Comparison of ENCODE assay signal across 11 cellular contexts in the genomic region with DNA sequence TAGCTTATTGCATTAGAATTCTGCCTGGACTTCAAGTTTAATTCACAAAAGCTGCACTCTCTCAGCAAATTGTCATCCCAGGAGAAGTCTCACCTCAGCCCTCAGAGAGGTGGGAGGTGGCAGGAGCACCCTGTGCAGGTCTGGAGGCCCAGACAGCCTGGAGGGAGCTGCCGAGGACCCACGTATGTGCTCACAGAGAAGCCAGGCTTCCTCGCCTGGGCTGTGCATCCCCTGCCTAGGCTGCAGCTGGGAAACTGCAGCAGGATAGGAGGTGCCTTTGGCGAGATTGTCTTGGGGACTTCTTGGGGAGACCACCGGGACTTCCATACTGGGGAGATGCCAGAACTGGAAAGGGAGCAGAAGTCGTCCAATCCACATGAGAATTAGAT. TPM values are rescaled to one million over a fixed set of nuclear protein-coding genes. Genes with fewer than 3 reads are reported as not detected.
DNase-seq lines count a peak whose midpoint lies in the region; ATAC-seq, FAIRE-seq and TF ChIP-seq lines count a peak whose summit lies in the region.
"Had no signal": no experiment of that assay in that cellular context is flagged by ENCODE, and none has a peak within 500 bp of the region (broad histone marks: within the 10 kb centered on the region; RNA-seq: fewer than 3 reads in every experiment).

No MANE protein-coding gene starts in this region.

- peak overlapping the region; percentile 82 for H3K4me2 ChIP-seq in A549

- H3K9me3 ChIP-seq in A549 = no peaks in the 10 kb centered on the region
- no peaks in the 10 kb centered on the region for H3K9me3 ChIP-seq in CD4-positive, alpha-beta memory T cell (ENCODE audit: control insufficient read depth in 1 of 2, low read length in 2 of 2)
- no peaks in the 10 kb centered on the region for H3K9me3 ChIP-seq in iPS-20b (ENCODE audit: insufficient read depth, low read depth, low read length)
- no peaks in the 10 kb centered on the region for H3K9me3 ChIP-seq in tibial artery

- no peak for TF ChIP-seq RAD21 in A549 (conservative IDR thresholded peaks at IDR 0.05 in 1 of 2, IDR thresholded peaks at IDR 0.05 in 1 of 2)

- DNase-seq in A549 (ENCODE audit: low read depth in 1 of 2, low spot score in 1 of 2) = no peak
- DNase-seq in CD4-positive, alpha-beta memory T cell = no peak
- DNase-seq in WTC11 (ENCODE audit: low spot score) = no peak
- DNase-seq in pons (ENCODE audit: low spot score) = no peak
- no peak for DNase-seq in tibial artery
- no peak for DNase-seq in NCI-H446 treated with DMSO at 0.1 percent for 48 hours (lab: John Stamatoyannopoulos, UW)
- DNase-seq: NCI-H2107, T-helper 9 cell had no signal

- H3K4me1 Mint-ChIP-seq in CD4-positive, alpha-beta memory T cell = peaks cover 10 to 27% (median 15%) of the 10 kb centered on the region in 4 donors
- H3K4me1 Mint-ChIP-seq in WTC11 = peaks cover 35% of the 10 kb centered on the region

- peak overlapping the region in 6 of 7 donors; percentile 29 to 92 (median 72) for H3K27ac Mint-ChIP-seq in CD4-positive, alpha-beta memory T cell
- H3K27ac Mint-ChIP-seq in WTC11 = peak overlapping the region; percentile 21

- H3K27me3 ChIP-seq in CD4-positive, alpha-beta memory T cell (ENCODE audit: insufficient read depth, low read length) = no peaks in the 10 kb centered on the region
- peaks cover 44% of the 10 kb centered on the region for H3K27me3 ChIP-seq in iPS-20b (ENCODE audit: insufficient read depth, low read length)
- H3K27me3 ChIP-seq in tibial artery = peaks cover 0 to 28% of the 10 kb centered on the region in 2 donors

- ATAC-seq in A549 (no peak), WTC11 (no peak), HG03354 (IDR thresholded peaks at IDR 0.05; ENCODE audit: poor library complexity, severe bottlenecking, unreplicated experiment) (no peak)

- H3K27me3 Mint-ChIP-seq in CD4-positive, alpha-beta memory T cell = no peaks in the 10 kb centered on the region
- peaks cover 26% of the 10 kb centered on the region for H3K27me3 Mint-ChIP-seq in WTC11 (ENCODE audit: low read depth)

- TF ChIP-seq CTCF in A549 (IDR thresholded peaks at IDR 0.05) = no peak
- no peak for TF ChIP-seq CTCF in WTC11 (IDR thresholded peaks at IDR 0.05)
- TF ChIP-seq CTCF in tibial artery (IDR thresholded peaks at IDR 0.05) = no peak

- peaks cover 0 to 3% (median 0%) of the 10 kb centered on the region in 8 donors for H3K9me3 Mint-ChIP-seq in CD4-positive, alpha-beta memory T cell
- H3K9me3 Mint-ChIP-seq in WTC11 = no peaks in the 10 kb centered on the region

- peak overlapping the region; percentile 92 to 93; a peak in 4 of 6 replicates for H3K27ac ChIP-seq in A549
- H3K27ac ChIP-seq in CD4-positive, alpha-beta memory T cell (ENCODE audit: low read depth, low read length) = no peak overlapping the region
- no peak overlapping the region for H3K27ac ChIP-seq in iPS-20b (ENCODE audit: low read length)
- no peak overlapping the region for H3K27ac ChIP-seq in tibial artery

- H3K36me3 Mint-ChIP-seq in CD4-positive, alpha-beta memory T cell = no peaks in the 10 kb centered on the region
- no peaks in the 10 kb centered on the region for H3K36me3 Mint-ChIP-seq in WTC11

- TF ChIP-seq EP300 in A549 (IDR thresholded peaks at IDR 0.05) = no peak

- H3K9ac ChIP-seq in iPS-20b (ENCODE audit: low read depth, low read length) = peak overlapping the region; percentile 63; the same call in 1 of the 2 replicates

- H3K4me3 Mint-ChIP-seq in CD4-positive, alpha-beta memory T cell = peak overlapping the region; percentile 63 to 90 (median 86)
- peak overlapping the region; percentile 74 for H3K4me3 Mint-ChIP-seq in WTC11

- WGBS in A549 (ENCODE audit: missing lambda C conversion rate) = 56% methylated on average over 3 of the region's 6 CpGs

- no peak for FAIRE-seq in A549 (lab: Jason Lieb, UNC)

- intact Hi-C loops in CD4-positive, alpha-beta memory T cell (cut with micrococcal nuclease) = loop anchor here (10.0 kb wide), 1 partner anchor 95 kb away; the partner anchor contains the start of gene DHRS4L2
- intact Hi-C loops in tibial artery (cut with DNase I; ENCODE audit: low total_unique reads) = no loop called here

- H3K4me1 ChIP-seq in A549 = peaks cover 15% of the 10 kb centered on the region
- peaks cover 14% of the 10 kb centered on the region for H3K4me1 ChIP-seq in CD4-positive, alpha-beta memory T cell (ENCODE audit: insufficient read depth, low read length)
- peaks cover 14% of the 10 kb centered on the region; the same call in 1 of the 2 replicates for H3K4me1 ChIP-seq in iPS-20b (ENCODE audit: insufficient read depth, low read length)
- peaks cover 0 to 10% (median 7%) of the 10 kb centered on the region in 4 donors for H3K4me1 ChIP-seq in tibial artery

- H3K4me3 ChIP-seq in A549 (no peak overlapping the region), iPS-20b (ENCODE audit: low read length) (peak overlapping the region; percentile 78; the same call in 1 of the 2 replicates), tibial artery (no peak overlapping the region)
- H3K4me3 ChIP-seq in CD4-positive, alpha-beta memory T cell (ENCODE audit: low read length in 2 of 2) = no peak overlapping the region

- POLR2A ChIA-PET in A549 (lab: Yijun Ruan, JAX) = interaction anchor here (1.1 to 2.7 kb wide), 6 partner anchors 9 to 35 kb away, joined by 4 to 16 read pairs (median 6); partner anchors contain the start of genes CPNE6, DCAF11, NRL and PCK2
- POLR2A ChIA-PET in CD4-positive, alpha-beta memory T cell (lab: Charles Lee; ENCODE audit: partially characterized antibody) = interaction anchor here (0.8 to 6.1 kb wide), 18 partner anchors 9 to 213 kb away, joined by 3 to 81 read pairs (median 12); partner anchors contain the start of genes CARMIL3, CPNE6, DCAF11 and EMC9
- POLR2A ChIA-PET in WTC11 (lab: Charles Lee) = interaction anchor here (0.7 to 4.4 kb wide), 6 partner anchors 10 to 34 kb away, joined by 3 to 67 read pairs (median 6); partner anchors contain the start of genes CARMIL3, DCAF11, NRL and PCK2

- no peak for TF ChIP-seq POLR2A in A549 (IDR thresholded peaks at IDR 0.05; ENCODE audit: low read length)

- CTCF ChIA-PET in A549 (lab: Yijun Ruan, JAX) = interaction anchor here (0.7 to 8.4 kb wide), 10 partner anchors 8 to 390 kb away, joined by 3 to 106 read pairs (median 8); partner anchors contain the start of genes CARMIL3, DCAF11, IRF9 and NRL
- CTCF ChIA-PET in CD4-positive, alpha-beta memory T cell (lab: Charles Lee; ENCODE audit: partially characterized antibody) = interaction anchor here (1.0 to 12.1 kb wide), 9 partner anchors 12 to 230 kb away, joined by 4 to 168 read pairs (median 5); partner anchors contain the start of genes IRF9, LTB4R2 and PCK2
- CTCF ChIA-PET in WTC11 (lab: Charles Lee) = interaction anchor here (0.9 to 5.2 kb wide), 15 partner anchors 8 to 162 kb away, joined by 3 to 101 read pairs (median 7); partner anchors contain the start of genes CARMIL3, DCAF11, IRF9 and NRL

- H3K36me3 ChIP-seq in CD4-positive, alpha-beta memory T cell (ENCODE audit: insufficient read depth, low read length) = no peaks in the 10 kb centered on the region
- H3K36me3 ChIP-seq in iPS-20b (ENCODE audit: insufficient read depth, low read depth, low read length) (no peaks in the 10 kb centered on the region), tibial artery (no peaks in the 10 kb centered on the region)

RNA-seq across cellular contexts. Expression of gene CPNE6, which starts 8.8 kb away (rescaled TPM):
- not detected in 2 replicates for polyA plus RNA-seq in A549 (2011; rRNA removed)
- 0.01 TPM in 1 of 2 replicates, not detected in the other for polyA plus RNA-seq in A549 (2012; cell fraction: cytosol; rRNA removed)
- 0.04 TPM in 1 of 2 replicates, not detected in the other for polyA plus RNA-seq in A549 (2012; cell fraction: nucleus; rRNA removed)
- not detected in 3 replicates for polyA plus RNA-seq in A549 (2017; fragmentation: RNase III; extraction: RNeasy Plus Mini Kit Qiagen cat#74134 plus additional on column Dnase treatment)
- polyA minus RNA-seq in A549 (2011; rRNA and poly(A)+ RNA removed) = not detected in 2 replicates
- total RNA-seq in CD4-positive, alpha-beta memory T cell = not detected
- under 1 TPM in 1 of 2 donors, not detected in 1; 0.04 TPM for polyA plus RNA-seq in CD4-positive, alpha-beta memory T cell
- not detected in 3 replicates for total RNA-seq in WTC11 (2021)
- total RNA-seq: renal cortical epithelial cell had no signal

RNA-seq across cellular contexts. Expression of gene PCK2, which starts 14.0 kb away (rescaled TPM):
- polyA plus RNA-seq in A549 (2011; rRNA removed) (52.1 and 60.2 TPM in 2 replicates), A549 (2017; fragmentation: RNase III; extraction: RNeasy Plus Mini Kit Qiagen cat#74134 plus additional on column Dnase treatment) (16.9 to 20.7 TPM (median 18.8 TPM) in 3 replicates)
- 35.2 and 38.7 TPM in 2 replicates for polyA plus RNA-seq in A549 (2012; cell fraction: cytosol; rRNA removed)
- 67.7 and 94.9 TPM in 2 replicates for polyA plus RNA-seq in A549 (2012; cell fraction: nucleus; rRNA removed)
- 93.2 and 112 TPM in 2 replicates for polyA minus RNA-seq in A549 (2011; rRNA and poly(A)+ RNA removed)
- total RNA-seq in CD4-positive, alpha-beta memory T cell = 10 to 100 TPM; 18.3 to 21.4 TPM
- 10 to 100 TPM; 11.0 to 15.5 TPM for polyA plus RNA-seq in CD4-positive, alpha-beta memory T cell
- total RNA-seq in WTC11 (2021) = 51.2 to 67.0 TPM (median 59.2 TPM) in 3 replicates

RNA-seq across cellular contexts. Expression of gene CARMIL3, which starts 28.3 kb away (rescaled TPM):
- 0.45 and 0.79 TPM in 2 replicates for polyA plus RNA-seq in A549 (2011; rRNA removed)
- polyA plus RNA-seq in A549 (2012; cell fraction: cytosol; rRNA removed) = 0.62 and 0.79 TPM in 2 replicates
- 3.9 and 5.3 TPM in 2 replicates for polyA plus RNA-seq in A549 (2012; cell fraction: nucleus; rRNA removed)
- polyA plus RNA-seq in A549 (2017; fragmentation: RNase III; extraction: RNeasy Plus Mini Kit Qiagen cat#74134 plus additional on column Dnase treatment) = 0.60 to 0.98 TPM (median 0.94 TPM) in 3 replicates
- polyA minus RNA-seq in A549 (2011; rRNA and poly(A)+ RNA removed) = 0.74 and 0.83 TPM in 2 replicates
- total RNA-seq in CD4-positive, alpha-beta memory T cell = under 1 TPM; 0.15 to 0.22 TPM
- polyA plus RNA-seq in CD4-positive, alpha-beta memory T cell = not detected
- total RNA-seq in WTC11 (2021) = 10.6 to 13.0 TPM (median 11.4 TPM) in 3 replicates

RNA-seq across cellular contexts. Expression of gene DCAF11, which starts 34.4 kb away (rescaled TPM):
- polyA plus RNA-seq in A549 (2011; rRNA removed) (27.9 and 30.2 TPM in 2 replicates), A549 (2017; fragmentation: RNase III; extraction: RNeasy Plus Mini Kit Qiagen cat#74134 plus additional on column Dnase treatment) (22.2 to 31.4 TPM (median 30.7 TPM) in 3 replicates)
- polyA plus RNA-seq in A549 (2012; cell fraction: cytosol; rRNA removed) = 19.8 and 23.0 TPM in 2 replicates
- polyA plus RNA-seq in A549 (2012; cell fraction: nucleus; rRNA removed) = 25.8 and 32.7 TPM in 2 replicates
- polyA minus RNA-seq in A549 (2011; rRNA and poly(A)+ RNA removed) = 41.2 and 48.4 TPM in 2 replicates
- 10 to 100 TPM; 71.5 to 75.8 TPM for total RNA-seq in CD4-positive, alpha-beta memory T cell
- 10 to 100 TPM; 75.1 to 93.4 TPM for polyA plus RNA-seq in CD4-positive, alpha-beta memory T cell
- total RNA-seq in WTC11 (2021) = 73.6 to 90.2 TPM (median 77.3 TPM) in 3 replicates

RNA-seq across cellular contexts. Expression of gene NRL, which starts 34.6 kb away (rescaled TPM):
- polyA plus RNA-seq in A549 (2011; rRNA removed) (0.86 and 0.97 TPM in 2 replicates), A549 (2017; fragmentation: RNase III; extraction: RNeasy Plus Mini Kit Qiagen cat#74134 plus additional on column Dnase treatment) (0.84 to 0.93 TPM (median 0.88 TPM) in 3 replicates)
- 0.66 and 1.6 TPM in 2 replicates for polyA plus RNA-seq in A549 (2012; cell fraction: cytosol; rRNA removed)
- 0.71 and 1.3 TPM in 2 replicates for polyA plus RNA-seq in A549 (2012; cell fraction: nucleus; rRNA removed)
- polyA minus RNA-seq in A549 (2011; rRNA and poly(A)+ RNA removed) = 0.95 and 1.1 TPM in 2 replicates
- 1 to 10 TPM; 2.9 to 4.5 TPM for total RNA-seq in CD4-positive, alpha-beta memory T cell
- 1 to 10 TPM; 1.4 to 1.6 TPM for polyA plus RNA-seq in CD4-positive, alpha-beta memory T cell
- total RNA-seq in WTC11 (2021) = 1.3 to 2.3 TPM (median 1.6 TPM) in 3 replicates

Comparison
In these comparisons a context has a peak if more than half of its experiments do, and no peak if none do; other contexts are left out.
1. H3K27ac ChIP-seq: peak in A549 (2 of 2); none in CD4-positive, alpha-beta memory T cell (single experiment), iPS-20b (single experiment) and tibial artery (0 of 2).